Comparison of ENCODE assay signal across 22 cellular contexts in the genomic region with DNA sequence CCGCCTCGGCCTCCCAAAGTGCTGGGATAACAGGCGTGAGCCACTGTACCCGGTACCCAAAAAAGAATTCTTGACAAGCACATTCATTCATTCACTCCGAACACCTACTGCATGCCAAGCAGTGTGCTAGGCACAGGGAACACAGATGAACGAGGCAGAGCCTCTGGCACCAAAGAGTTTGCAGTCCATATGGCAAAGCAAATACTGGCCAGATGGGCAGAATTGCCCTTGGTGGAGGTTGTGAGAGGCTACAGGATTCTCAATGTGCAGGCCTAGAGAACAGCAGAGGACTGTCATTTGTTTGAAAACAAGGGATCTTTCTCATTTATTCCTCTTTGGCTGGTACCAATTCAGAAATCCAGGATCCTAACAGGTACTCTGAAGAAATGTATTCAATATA.
"Had no signal": no experiment of that assay in that cellular context is flagged by ENCODE, and none has a peak within 500 bp of the region (broad histone marks: within the 10 kb centered on the region; RNA-seq: fewer than 3 reads in every experiment).

No MANE protein-coding gene starts in this region.

- H3K9me3 ChIP-seq: adrenal gland had no signal

- H3K4me1 ChIP-seq: adrenal gland had no signal

- H3K27ac ChIP-seq: adrenal gland had no signal

- DNase-seq: activated B cell treated with CpG ODN at 0.5 μM for 24 hours; activated CD4-positive, alpha-beta memory T cell treated with anti-CD3 and anti-CD28 coated beads for 36 hours; activated CD4-positive, alpha-beta T cell treated with anti-CD3 and anti-CD28 coated beads for 1 hour; activated CD4-positive, alpha-beta T cell treated with anti-CD3 and anti-CD28 coated beads, Interleukin-2, amount 10 ng/mL, durations not matched to agents 24 days and 14 days; activated CD8-positive, alpha-beta memory T cell treated with anti-CD3 and anti-CD28 coated beads for 24 hours; activated gamma-delta T cell treated with Interleukin-2 at 50 U/mL for 16 hours; activated naive CD4-positive, alpha-beta T cell treated with anti-CD3 and anti-CD28 coated beads, Interleukin-2, amount 50 U/mL, for 16 hours; activated naive CD8-positive, alpha-beta T cell treated with anti-CD3 and anti-CD28 coated beads, Interleukin-2, amount 10 ng/mL, durations not matched to agents 7 days and 5 days; activated T-cell treated with anti-CD3 and anti-CD28 coated beads, Interleukin-2, amount 50 U/mL, for 4 hours; adrenal gland; anterior cingulate cortex; Kasumi-1; KBM-7; NCI-H1105 treated with DMSO at 0.1 percent for 48 hours; NCI-H1436 treated with DMSO at 0.1 percent for 48 hours; NCI-H1930; NCI-H345; NCI-H510A treated with DMSO at 0.1 percent for 48 hours; SIG-M5; T-helper 17 cell; T-helper 9 cell had no signal

- ATAC-seq: activated T-cell treated with anti-CD3 and anti-CD28 coated beads, Interleukin-2, amount 50 U/mL, for 4 hours; T-helper 17 cell had no signal

- FAIRE-seq: colon had no signal

- H3K36me3 ChIP-seq: adrenal gland had no signal

- H3K27me3 ChIP-seq: adrenal gland had no signal

- H3K4me3 ChIP-seq: adrenal gland had no signal
